ENCODE assay signal across 18 cellular contexts in the genomic region with DNA sequence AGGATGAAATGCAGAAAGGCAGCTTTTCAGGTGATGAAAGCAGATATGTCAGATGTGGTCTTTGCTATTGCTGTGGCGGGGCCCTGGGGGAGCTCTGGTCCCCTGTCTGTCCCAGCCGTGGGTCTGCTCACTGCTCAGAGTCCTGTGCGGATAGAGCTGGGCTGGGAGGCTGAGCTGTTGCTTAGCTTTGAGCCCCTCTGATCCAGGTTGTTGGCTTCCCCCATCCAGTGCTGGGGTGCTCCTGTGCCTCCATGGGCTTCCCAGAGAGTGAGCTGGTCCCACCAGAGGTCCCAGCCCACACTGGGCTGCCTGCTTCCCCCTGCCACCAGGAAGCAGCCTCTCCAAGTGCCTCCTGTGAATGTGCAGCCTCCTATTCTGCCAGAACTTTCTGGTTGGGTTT. TPM values are rescaled to one million over a fixed set of nuclear protein-coding genes. Genes with fewer than 3 reads are reported as not detected.
DNase-seq lines count a peak whose midpoint lies in the region; ATAC-seq, FAIRE-seq and TF ChIP-seq lines count a peak whose summit lies in the region.
"Had no signal": no experiment of that assay in that cellular context is flagged by ENCODE, and none has a peak within 500 bp of the region (broad histone marks: within the 10 kb centered on the region; RNA-seq: fewer than 3 reads in every experiment).

No MANE protein-coding gene starts in this region.

- ATAC-seq in HG03571 (IDR thresholded peaks at IDR 0.05; ENCODE audit: unreplicated experiment), result no peak
- ATAC-seq: GM12878, HCT116 had no signal

- TF ChIP-seq CTCF in RWPE1 (conservative IDR thresholded peaks at IDR 0.05; ENCODE audit: low read depth), result no peak
- no peak for TF ChIP-seq CTCF in coronary artery (IDR thresholded peaks at IDR 0.05)
- no peak for TF ChIP-seq CTCF in tibial artery (IDR thresholded peaks at IDR 0.05)
- no peak for TF ChIP-seq CTCF in progenitor cell of endocrine pancreas (IDR thresholded peaks at IDR 0.05; ENCODE audit: unreplicated experiment)

- no peak overlapping the region for H3K4me3 Mint-ChIP-seq in progenitor cell of endocrine pancreas (ENCODE audit: low read depth)

- POLR2A ChIA-PET in RWPE1 (lab: Yijun Ruan, JAX; ENCODE audit: low non-redundant PET), result no interaction called here

- no peaks in the 10 kb centered on the region for H3K9me3 ChIP-seq in tibial artery

- intact Hi-C loops in tibial artery (cut with DNase I; ENCODE audit: low total_unique reads), result no loop called here

- H3K4me1 Mint-ChIP-seq in progenitor cell of endocrine pancreas (ENCODE audit: low read depth), result no peaks in the 10 kb centered on the region

- H3K36me3 ChIP-seq in tibial artery, result no peaks in the 10 kb centered on the region

- DNase-seq in RWPE1 (ENCODE audit: low spot score) (no peak), coronary artery (ENCODE audit: low spot score) (no peak), mesenteric fat pad (ENCODE audit: low spot score) (peak; percentile 71), tibial artery (peak in 1 of 2 donors; percentile 56), RCC 7860 (ENCODE audit: low spot score) (no peak), progenitor cell of endocrine pancreas (ENCODE audit: low spot score, unreplicated experiment) (no peak)
- DNase-seq: C1 segment of cervical spinal cord, DMS79 treated with DMSO at 0.1 percent for 48 hours, GM23248, NCI-H187 treated with DMSO at 0.1 percent for 48 hours, NCI-H345, NCI-H526, RPMI8226 had no signal

- peaks cover 11% of the 10 kb centered on the region for H3K9me3 Mint-ChIP-seq in progenitor cell of endocrine pancreas (ENCODE audit: low read depth)

- H3K36me3 Mint-ChIP-seq in progenitor cell of endocrine pancreas (ENCODE audit: insufficient read depth), result no peaks in the 10 kb centered on the region

- FAIRE-seq in RCC 7860 (lab: Jason Lieb, UNC), result no peak
- FAIRE-seq: G401.6, GM12878 had no signal

- H3K27ac Mint-ChIP-seq in progenitor cell of endocrine pancreas, result no peak overlapping the region

- H3K27ac ChIP-seq in RWPE1, result peak overlapping the region; percentile 60
- H3K27ac ChIP-seq in coronary artery, result peak overlapping the region; percentile 80 to 90
- H3K27ac ChIP-seq in tibial artery, result peak overlapping the region; percentile 75 to 85

- peaks cover 3% of the 10 kb centered on the region for H3K27me3 Mint-ChIP-seq in progenitor cell of endocrine pancreas

- CTCF ChIA-PET in RWPE1 (lab: Yijun Ruan, JAX), result no interaction called here

- H3K4me3 ChIP-seq in coronary artery, result no peak overlapping the region
- no peak overlapping the region for H3K4me3 ChIP-seq in tibial artery
- H3K4me3 ChIP-seq: GM12878, GM23248 had no signal

- H3K27me3 ChIP-seq in tibial artery, result no peaks in the 10 kb centered on the region

- peaks cover 8 to 47% (median 42%) of the 10 kb centered on the region in 4 donors for H3K4me1 ChIP-seq in tibial artery

RNA-seq across cellular contexts. Expression of a gene that starts 55.4 kb away (rescaled TPM):
- total RNA-seq in mesenteric fat pad (20.4 TPM), progenitor cell of endocrine pancreas (1.3 and 1.7 TPM in 2 replicates)
- total RNA-seq: OCI-LY7 had no signal
